25 cellular contexts compared by ENCODE assay signal in the genomic region with DNA sequence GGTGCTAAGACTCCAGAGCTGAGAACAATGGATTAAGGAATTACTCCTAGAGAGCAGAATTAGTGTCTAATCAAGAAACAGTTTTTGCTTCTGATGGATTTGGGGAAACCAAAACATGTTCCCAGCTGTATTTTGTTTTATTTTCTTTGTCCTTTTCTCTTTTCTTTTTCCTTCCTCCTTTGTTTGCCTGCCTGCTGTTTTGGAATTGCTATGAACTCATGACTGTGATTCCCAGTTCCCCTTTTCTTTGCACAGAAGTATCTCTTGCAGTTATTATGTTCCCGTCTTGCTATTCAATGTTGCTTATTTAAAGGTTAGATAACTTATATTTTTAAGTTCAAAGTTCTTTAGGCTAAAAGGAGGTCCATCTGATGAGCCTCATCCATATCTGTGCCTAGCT.
A peak's percentile ranks its signal among the peaks of the same experiment; 100 is the strongest.
DNase-seq lines count a peak whose midpoint lies in the region; ATAC-seq and TF ChIP-seq lines count a peak whose summit lies in the region.
"Had no signal": no experiment of that assay in that cellular context is flagged by ENCODE, and none has a peak within 500 bp of the region (broad histone marks: within the 10 kb centered on the region; RNA-seq: fewer than 3 reads in every experiment).

No MANE protein-coding gene starts in this region.

- peak overlapping the region; percentile 24 for H2AFZ ChIP-seq in DND-41 (ENCODE audit: low read depth, low read length)
- H2AFZ ChIP-seq in GM23338: peak overlapping the region; percentile 85

- H3K9me3 ChIP-seq in DND-41 (ENCODE audit: insufficient read depth, low read length, severe bottlenecking): no peaks in the 10 kb centered on the region
- H3K9me3 ChIP-seq: esophagus muscularis mucosa, lower lobe of right lung, neutrophil, SJSA1, thoracic aorta had no signal

- no peaks in the 10 kb centered on the region for H3K9me3 Mint-ChIP-seq in GM23338
- H3K9me3 Mint-ChIP-seq in activated CD8-positive, alpha-beta memory T cell treated with anti-CD3 and anti-CD28 coated beads, Interleukin-2, amount 10 ng/mL, durations not matched to agents 7 days and 5 days (ENCODE audit: low read depth): no peaks in the 10 kb centered on the region
- H3K9me3 Mint-ChIP-seq: activated CD4-positive, alpha-beta memory T cell treated with anti-CD3 and anti-CD28 coated beads, Interleukin-2, amount 10 ng/mL, durations not matched to agents 7 days and 5 days; activated naive CD8-positive, alpha-beta T cell treated with anti-CD3 and anti-CD28 coated beads, Interleukin-2, amount 50 U/mL, for 24 hours; CD4-positive, alpha-beta memory T cell; stimulated activated effector memory CD8-positive, alpha-beta T cell treated with anti-CD3 and anti-CD28 coated beads, Interleukin-12 subunit alpha, Interleukin-12 subunit beta, amount 100 ng/mL, for 72 hours; T-helper 2 cell treated with Interferon-gamma antibody and Interleukin-4, amounts not matched to agents 5 μg/mL and 100 μg/mL, for 36 hours had no signal

- no peaks in the 10 kb centered on the region for H4K20me1 ChIP-seq in DND-41 (ENCODE audit: insufficient read depth, low read length)
- no peaks in the 10 kb centered on the region for H4K20me1 ChIP-seq in GM23338 (replicated peaks; ENCODE audit: insufficient read depth)

- DNase-seq in DND-41 (no peak), GM23338 (ENCODE audit: low spot score) (no peak), NB4 (ENCODE audit: low read depth) (peak; percentile 3), medulla oblongata (ENCODE audit: extremely low spot score) (peak; percentile 65)
- no peak for DNase-seq in stimulated activated CD4-positive, alpha-beta T cell treated with anti-CD3 and anti-CD28 coated beads, Interleukin-2, amount 100 ng/mL, for 48 hours
- DNase-seq in activated CD8-positive, alpha-beta memory T cell treated with anti-CD3 and anti-CD28 coated beads, Interleukin-2, amount 10 ng/mL, durations not matched to agents 7 days and 5 days: no peak
- DNase-seq: activated CD4-positive, alpha-beta memory T cell treated with anti-CD3 and anti-CD28 coated beads, Interleukin-2, amount 10 ng/mL, durations not matched to agents 7 days and 5 days; activated gamma-delta T cell; activated naive CD8-positive, alpha-beta T cell treated with anti-CD3 and anti-CD28 coated beads, Interleukin-2, amount 50 U/mL, for 24 hours; activated T-cell treated with anti-CD3 and anti-CD28 coated beads for 4 hours; CD4-positive, alpha-beta memory T cell; GDM1; lower lobe of right lung; NCI-H187 treated with DMSO at 0.1 percent for 48 hours; NCI-H748 treated with DMSO at 0.1 percent for 48 hours; stimulated activated CD4-positive, alpha-beta T cell treated with anti-CD3 and anti-CD28 coated beads, Interleukin-1b, Interleukin-23, amount 100 ng/mL, for 48 hours had no signal

- H3K4me1 Mint-ChIP-seq in GM23338: peaks cover 30% of the 10 kb centered on the region
- H3K4me1 Mint-ChIP-seq in activated CD8-positive, alpha-beta memory T cell treated with anti-CD3 and anti-CD28 coated beads, Interleukin-2, amount 10 ng/mL, durations not matched to agents 7 days and 5 days: no peaks in the 10 kb centered on the region
- H3K4me1 Mint-ChIP-seq: activated CD4-positive, alpha-beta memory T cell treated with anti-CD3 and anti-CD28 coated beads, Interleukin-2, amount 10 ng/mL, durations not matched to agents 7 days and 5 days; CD4-positive, alpha-beta memory T cell; stimulated activated effector memory CD8-positive, alpha-beta T cell treated with anti-CD3 and anti-CD28 coated beads, Interleukin-12 subunit alpha, Interleukin-12 subunit beta, amount 100 ng/mL, for 72 hours had no signal

- no peak for TF ChIP-seq CTCF in DND-41 (IDR thresholded peaks at IDR 0.05; ENCODE audit: borderline replicate concordance, extremely low read depth, low read length, poor library complexity, severe bottlenecking)
- no peak for TF ChIP-seq CTCF in GM23338 (conservative IDR thresholded peaks at IDR 0.05; ENCODE audit: low read depth in 2 of 2)
- TF ChIP-seq CTCF in NB4 (IDR thresholded peaks at IDR 0.05; ENCODE audit: low read depth, low read length): no peak

- H3K4me1 ChIP-seq in DND-41 (ENCODE audit: insufficient read depth, low read length) (peaks cover 48% of the 10 kb centered on the region), GM23338 (ENCODE audit: insufficient read depth) (peaks cover 35% of the 10 kb centered on the region)
- H3K4me1 ChIP-seq: lower lobe of right lung, SJSA1 had no signal

- 0 out of 2 replicates have a peak overlapping the region, but pooled peaks have one; percentile 3 for H3K27ac Mint-ChIP-seq in GM23338
- H3K27ac Mint-ChIP-seq in activated CD8-positive, alpha-beta memory T cell treated with anti-CD3 and anti-CD28 coated beads, Interleukin-2, amount 10 ng/mL, durations not matched to agents 7 days and 5 days: no peak overlapping the region
- H3K27ac Mint-ChIP-seq: activated CD4-positive, alpha-beta memory T cell treated with anti-CD3 and anti-CD28 coated beads, Interleukin-2, amount 10 ng/mL, durations not matched to agents 7 days and 5 days; activated naive CD8-positive, alpha-beta T cell treated with anti-CD3 and anti-CD28 coated beads, Interleukin-2, amount 50 U/mL, for 24 hours; CD4-positive, alpha-beta memory T cell; stimulated activated effector memory CD8-positive, alpha-beta T cell treated with anti-CD3 and anti-CD28 coated beads, Interleukin-12 subunit alpha, Interleukin-12 subunit beta, amount 100 ng/mL, for 72 hours; T-helper 2 cell treated with Interferon-gamma antibody and Interleukin-4, amounts not matched to agents 5 μg/mL and 100 μg/mL, for 36 hours; WTC11 had no signal

- H3K4me3 Mint-ChIP-seq in GM23338: no peak overlapping the region
- H3K4me3 Mint-ChIP-seq in activated CD8-positive, alpha-beta memory T cell treated with anti-CD3 and anti-CD28 coated beads, Interleukin-2, amount 10 ng/mL, durations not matched to agents 7 days and 5 days: no peak overlapping the region
- H3K4me3 Mint-ChIP-seq: activated CD4-positive, alpha-beta memory T cell treated with anti-CD3 and anti-CD28 coated beads, Interleukin-2, amount 10 ng/mL, durations not matched to agents 7 days and 5 days; activated naive CD8-positive, alpha-beta T cell treated with anti-CD3 and anti-CD28 coated beads, Interleukin-2, amount 50 U/mL, for 24 hours; CD4-positive, alpha-beta memory T cell; stimulated activated effector memory CD8-positive, alpha-beta T cell treated with anti-CD3 and anti-CD28 coated beads, Interleukin-12 subunit alpha, Interleukin-12 subunit beta, amount 100 ng/mL, for 72 hours; T-helper 2 cell treated with Interferon-gamma antibody and Interleukin-4, amounts not matched to agents 5 μg/mL and 100 μg/mL, for 36 hours; WTC11 had no signal

- no peak for TF ChIP-seq POLR2A in NB4 (IDR thresholded peaks at IDR 0.05; ENCODE audit: extremely low read depth, insufficient read length)

- H3F3A ChIP-seq in GM23338 (replicated peaks; ENCODE audit: low read depth): no peaks in the 10 kb centered on the region

- no peak overlapping the region for H3K4me2 ChIP-seq in DND-41 (ENCODE audit: insufficient read depth, low read length)
- H3K4me2 ChIP-seq in GM23338: no peak overlapping the region

- H3K79me2 ChIP-seq in DND-41 (ENCODE audit: insufficient read depth, low read length) (no peaks in the 10 kb centered on the region), GM23338 (replicated peaks; ENCODE audit: insufficient read depth) (no peaks in the 10 kb centered on the region)

- no peaks in the 10 kb centered on the region for H3K27me3 ChIP-seq in DND-41 (ENCODE audit: insufficient read depth, low read length, poor library complexity)
- H3K27me3 ChIP-seq in GM23338 (ENCODE audit: insufficient read depth): no peaks in the 10 kb centered on the region
- H3K27me3 ChIP-seq: esophagus muscularis mucosa, neutrophil had no signal

- H3K9me2 ChIP-seq in GM23338 (ENCODE audit: insufficient read depth): no peaks in the 10 kb centered on the region

- H3K27ac ChIP-seq in DND-41 (ENCODE audit: low read length): no peak overlapping the region; the same call in 1 of the 2 replicates
- H3K27ac ChIP-seq in GM23338 (ENCODE audit: low read depth): no peak overlapping the region
- H3K27ac ChIP-seq: esophagus muscularis mucosa, lower lobe of right lung, neutrophil, SJSA1, thoracic aorta had no signal

- H3K36me3 ChIP-seq in DND-41 (ENCODE audit: insufficient read depth, low read length) (no peaks in the 10 kb centered on the region), GM23338 (ENCODE audit: insufficient read depth) (no peaks in the 10 kb centered on the region)
- H3K36me3 ChIP-seq: esophagus muscularis mucosa, lower lobe of right lung, neutrophil, SJSA1, thoracic aorta had no signal

- no peak for ATAC-seq in DND-41 (ENCODE audit: insufficient read depth, low read depth)
- no peak for ATAC-seq in GM23338
- no peak for ATAC-seq in GM18907 (IDR thresholded peaks at IDR 0.05; ENCODE audit: unreplicated experiment)
- no peak for ATAC-seq in activated CD8-positive, alpha-beta memory T cell treated with anti-CD3 and anti-CD28 coated beads, Interleukin-2, amount 10 ng/mL, durations not matched to agents 7 days and 5 days
- ATAC-seq: activated naive CD8-positive, alpha-beta T cell treated with anti-CD3 and anti-CD28 coated beads, Interleukin-2, amount 50 U/mL, for 24 hours; lower lobe of right lung; stimulated activated effector memory CD8-positive, alpha-beta T cell treated with anti-CD3 and anti-CD28 coated beads, Interleukin-12 subunit alpha, Interleukin-12 subunit beta, amount 100 ng/mL, for 72 hours; WTC11 had no signal

- H3K36me3 Mint-ChIP-seq in GM23338 (ENCODE audit: low read depth): no peaks in the 10 kb centered on the region
- no peaks in the 10 kb centered on the region for H3K36me3 Mint-ChIP-seq in activated CD8-positive, alpha-beta memory T cell treated with anti-CD3 and anti-CD28 coated beads, Interleukin-2, amount 10 ng/mL, durations not matched to agents 7 days and 5 days
- H3K36me3 Mint-ChIP-seq: CD4-positive, alpha-beta memory T cell; stimulated activated effector memory CD8-positive, alpha-beta T cell treated with anti-CD3 and anti-CD28 coated beads, Interleukin-12 subunit alpha, Interleukin-12 subunit beta, amount 100 ng/mL, for 72 hours; WTC11 had no signal

- H3K27me3 Mint-ChIP-seq in GM23338 (ENCODE audit: insufficient read depth, low read depth, poor library complexity): no peaks in the 10 kb centered on the region
- H3K27me3 Mint-ChIP-seq in activated CD8-positive, alpha-beta memory T cell treated with anti-CD3 and anti-CD28 coated beads, Interleukin-2, amount 10 ng/mL, durations not matched to agents 7 days and 5 days: peaks cover 5% of the 10 kb centered on the region
- H3K27me3 Mint-ChIP-seq: CD4-positive, alpha-beta memory T cell had no signal

- no peak overlapping the region for H3K4me3 ChIP-seq in DND-41 (ENCODE audit: low read depth in 1 of 2, low read length in 2 of 2)
- no peak overlapping the region for H3K4me3 ChIP-seq in GM23338
- H3K4me3 ChIP-seq in NB4 (ENCODE audit: low read depth, low read length): no peak overlapping the region
- H3K4me3 ChIP-seq: esophagus muscularis mucosa, lower lobe of right lung, SJSA1, skin epidermis, thoracic aorta had no signal

- H3K9ac ChIP-seq in DND-41 (ENCODE audit: low read depth, low read length): no peak overlapping the region

- CTCF ChIA-PET in activated CD8-positive, alpha-beta memory T cell treated with anti-CD3 and anti-CD28 coated beads, Interleukin-2, amount 10 ng/mL, durations not matched to agents 7 days and 5 days (lab: Charles Lee): no interaction called here

TF ChIP-seq in GM23338, 12 proteins besides CTCF, POLR2A, EP300 and RAD21 (continues in another document):
- TF ChIP-seq EZH2phosphoT487 (IDR thresholded peaks at IDR 0.05; ENCODE audit: unreplicated experiment) (no peak), EZH2 (IDR thresholded peaks at IDR 0.05; ENCODE audit: low read depth, unreplicated experiment) (no peak)

Comparison
In these comparisons a context has a peak if more than half of its experiments do, and no peak if none do; other contexts are left out.
1. DNase-seq: peak in NB4 (single experiment) and medulla oblongata (single experiment); none in DND-41 (single experiment), GM23338 (single experiment), stimulated activated CD4-positive, alpha-beta T cell treated with anti-CD3 and anti-CD28 coated beads, Interleukin-2, amount 100 ng/mL, for 48 hours (0 of 2) and activated CD8-positive, alpha-beta memory T cell treated with anti-CD3 and anti-CD28 coated beads, Interleukin-2, amount 10 ng/mL, durations not matched to agents 7 days and 5 days (single experiment).